1 cellular context compared by ENCODE assay signal in the genomic region with DNA sequence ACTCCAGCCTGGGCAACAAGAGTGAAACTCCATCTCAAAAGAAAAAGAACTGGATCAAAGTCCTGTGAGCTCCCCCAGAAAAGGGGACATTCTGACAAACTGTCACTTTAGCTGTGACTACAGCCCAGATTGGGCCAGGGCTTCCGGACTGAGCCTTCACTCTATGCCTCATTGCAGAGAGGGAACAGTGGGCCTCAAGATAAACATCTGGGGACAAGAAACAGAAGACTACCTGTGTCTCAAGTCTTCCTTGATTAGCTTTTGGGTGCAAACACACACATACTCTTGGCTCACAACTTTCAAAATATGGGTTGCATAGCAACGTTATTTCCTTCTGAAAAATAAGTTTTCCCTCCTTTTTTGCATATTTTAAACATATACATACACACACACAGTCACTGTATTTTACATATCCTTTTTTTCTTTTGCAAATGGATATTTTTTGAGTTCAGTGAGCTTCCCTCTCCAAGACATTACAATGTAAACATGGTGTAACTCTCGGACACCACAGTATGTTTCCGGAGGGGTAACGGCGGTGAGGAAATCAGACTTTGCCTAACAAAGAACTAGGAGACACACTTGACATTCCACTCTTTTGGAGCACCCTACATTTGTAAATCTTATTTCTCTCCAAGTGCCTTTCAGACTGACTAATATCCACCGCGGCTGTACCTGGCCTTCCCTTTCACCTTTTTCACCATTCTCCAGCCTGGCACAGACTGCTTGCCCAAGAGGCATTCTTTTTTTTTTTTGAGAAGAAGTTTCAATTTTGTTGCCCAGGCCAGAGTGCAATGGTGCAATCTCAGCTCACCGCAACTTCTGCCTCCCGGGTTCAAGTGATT.
TF ChIP-seq lines count a peak whose summit lies in the region.

No MANE protein-coding gene starts in this region.

TF ChIP-seq in SK-N-SH treated with all-trans-retinoic acid at 6 μM for 48 hours, 23 proteins besides CTCF, POLR2A, EP300 and RAD21 (continued from another document):
- TF ChIP-seq POU6F1 (CRISPR knock-in tag; IDR thresholded peaks at IDR 0.05; ENCODE audit: borderline replicate concordance, low read depth) (no peak), ESRRG (CRISPR knock-in tag; IDR thresholded peaks at IDR 0.05) (no peak), ZFP3 (CRISPR knock-in tag; IDR thresholded peaks at IDR 0.05) (no peak), GLIS3 (CRISPR knock-in tag; IDR thresholded peaks at IDR 0.05) (no peak), PPARA (CRISPR knock-in tag; IDR thresholded peaks at IDR 0.05; ENCODE audit: borderline replicate concordance) (no peak), ZNF565 (CRISPR knock-in tag; conservative IDR thresholded peaks at IDR 0.05; ENCODE audit: low read depth) (no peak), CSRNP3 (CRISPR knock-in tag; IDR thresholded peaks at IDR 0.05) (no peak), ZNF70 (CRISPR knock-in tag; IDR thresholded peaks at IDR 0.05) (no peak), BACH2 (CRISPR knock-in tag; IDR thresholded peaks at IDR 0.05; ENCODE audit: borderline replicate concordance) (no peak)
- TF ChIP-seq, protein P1, sequence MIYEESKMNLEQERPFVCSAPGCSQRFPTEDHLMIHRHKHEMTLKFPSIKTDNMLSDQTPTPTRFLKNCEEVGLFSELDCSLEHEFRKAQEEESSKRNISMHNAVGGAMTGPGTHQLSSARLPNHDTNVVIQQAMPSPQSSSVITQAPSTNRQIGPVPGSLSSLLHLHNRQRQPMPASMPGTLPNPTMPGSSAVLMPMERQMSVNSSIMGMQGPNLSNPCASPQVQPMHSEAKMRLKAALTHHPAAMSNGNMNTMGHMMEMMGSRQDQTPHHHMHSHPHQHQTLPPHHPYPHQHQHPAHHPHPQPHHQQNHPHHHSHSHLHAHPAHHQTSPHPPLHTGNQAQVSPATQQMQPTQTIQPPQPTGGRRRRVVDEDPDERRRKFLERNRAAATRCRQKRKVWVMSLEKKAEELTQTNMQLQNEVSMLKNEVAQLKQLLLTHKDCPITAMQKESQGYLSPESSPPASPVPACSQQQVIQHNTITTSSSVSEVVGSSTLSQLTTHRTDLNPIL (CRISPR knock-in tag; IDR thresholded peaks at IDR 0.05; ENCODE audit: low read depth), result no peak
- TF ChIP-seq, protein P2, sequence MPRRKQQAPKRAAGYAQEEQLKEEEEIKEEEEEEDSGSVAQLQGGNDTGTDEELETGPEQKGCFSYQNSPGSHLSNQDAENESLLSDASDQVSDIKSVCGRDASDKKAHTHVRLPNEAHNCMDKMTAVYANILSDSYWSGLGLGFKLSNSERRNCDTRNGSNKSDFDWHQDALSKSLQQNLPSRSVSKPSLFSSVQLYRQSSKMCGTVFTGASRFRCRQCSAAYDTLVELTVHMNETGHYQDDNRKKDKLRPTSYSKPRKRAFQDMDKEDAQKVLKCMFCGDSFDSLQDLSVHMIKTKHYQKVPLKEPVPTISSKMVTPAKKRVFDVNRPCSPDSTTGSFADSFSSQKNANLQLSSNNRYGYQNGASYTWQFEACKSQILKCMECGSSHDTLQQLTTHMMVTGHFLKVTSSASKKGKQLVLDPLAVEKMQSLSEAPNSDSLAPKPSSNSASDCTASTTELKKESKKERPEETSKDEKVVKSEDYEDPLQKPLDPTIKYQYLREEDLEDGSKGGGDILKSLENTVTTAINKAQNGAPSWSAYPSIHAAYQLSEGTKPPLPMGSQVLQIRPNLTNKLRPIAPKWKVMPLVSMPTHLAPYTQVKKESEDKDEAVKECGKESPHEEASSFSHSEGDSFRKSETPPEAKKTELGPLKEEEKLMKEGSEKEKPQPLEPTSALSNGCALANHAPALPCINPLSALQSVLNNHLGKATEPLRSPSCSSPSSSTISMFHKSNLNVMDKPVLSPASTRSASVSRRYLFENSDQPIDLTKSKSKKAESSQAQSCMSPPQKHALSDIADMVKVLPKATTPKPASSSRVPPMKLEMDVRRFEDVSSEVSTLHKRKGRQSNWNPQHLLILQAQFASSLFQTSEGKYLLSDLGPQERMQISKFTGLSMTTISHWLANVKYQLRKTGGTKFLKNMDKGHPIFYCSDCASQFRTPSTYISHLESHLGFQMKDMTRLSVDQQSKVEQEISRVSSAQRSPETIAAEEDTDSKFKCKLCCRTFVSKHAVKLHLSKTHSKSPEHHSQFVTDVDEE (CRISPR knock-in tag; IDR thresholded peaks at IDR 0.05), result no peak
TF ChIP-seq in SK-N-SH treated with all-trans-retinoic acid at 6 μM for 48 hours: peak in this region for 0.
